ENCODE assay signal across 10 cellular contexts in the genomic region with DNA sequence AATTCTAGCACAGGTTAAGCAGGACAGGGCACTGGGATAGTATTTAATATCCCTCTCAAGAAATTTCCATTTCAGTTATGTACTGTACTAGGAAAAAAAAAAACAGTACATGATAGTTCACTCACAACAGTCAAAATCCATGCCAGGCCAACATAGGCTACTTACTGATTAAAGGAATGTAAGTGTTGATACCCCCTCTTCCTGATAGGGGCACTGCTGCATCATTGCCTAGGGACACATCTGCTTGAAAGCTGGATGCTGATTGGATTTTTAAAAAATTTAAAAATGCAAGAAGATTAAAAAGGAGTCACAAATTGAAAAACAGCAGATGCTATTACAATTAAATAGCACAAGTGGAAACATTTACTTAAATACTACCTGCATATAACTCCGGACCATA. TPM values are rescaled to one million over a fixed set of nuclear protein-coding genes. Genes with fewer than 3 reads are reported as not detected.
DNase-seq lines count a peak whose midpoint lies in the region; ATAC-seq and TF ChIP-seq lines count a peak whose summit lies in the region.
"Had no signal": no experiment of that assay in that cellular context is flagged by ENCODE, and none has a peak within 500 bp of the region (broad histone marks: within the 10 kb centered on the region; RNA-seq: fewer than 3 reads in every experiment).

No MANE protein-coding gene starts in this region.

- DNase-seq in ACHN (peak; percentile 24), HCEC 1CT (peak; percentile 36), WTC11 (ENCODE audit: low spot score) (no peak), left ventricle myocardium superior (no peak), NOMO-1 treated with DMSO at 0.1 percent for 48 hours (lab: John Stamatoyannopoulos, UW; ENCODE audit: unreplicated experiment) (no peak), KBM-7 (no peak)
- no peak for DNase-seq in activated naive CD8-positive, alpha-beta T cell treated with anti-CD3 and anti-CD28 coated beads, Interleukin-2, amount 50 U/mL, for 24 hours
- DNase-seq: NCI-H345; stimulated activated naive CD4-positive, alpha-beta T cell had no signal

- H3K9me3 Mint-ChIP-seq in WTC11: no peaks in the 10 kb centered on the region
- no peaks in the 10 kb centered on the region for H3K9me3 Mint-ChIP-seq in activated naive CD8-positive, alpha-beta T cell treated with anti-CD3 and anti-CD28 coated beads, Interleukin-2, amount 50 U/mL, for 24 hours

- POLR2A ChIA-PET in WTC11 (lab: Charles Lee): no interaction called here

- intact Hi-C loops in left ventricle myocardium superior (cut with micrococcal nuclease): no loop called here

- CTCF ChIA-PET in WTC11 (lab: Charles Lee): interaction anchor here (0.6 to 1.0 kb wide), 4 partner anchors 70 to 363 kb away, joined by 3 to 5 read pairs (median 4); no protein-coding TSS in a partner anchor

- in situ Hi-C loops in ACHN (cut with HindIII; ENCODE audit: low pct_ligation_motif_present, low pct_unique_long_range_greater_than_20kb, low sequenced_read_pairs) (no loop called here), KBM-7 (cut with MboI; ENCODE audit: low pct_unique_long_range_greater_than_20kb, low sequenced_read_pairs) (no loop called here)

- no peak overlapping the region for H3K27ac Mint-ChIP-seq in WTC11
- no peak overlapping the region for H3K27ac Mint-ChIP-seq in activated naive CD8-positive, alpha-beta T cell treated with anti-CD3 and anti-CD28 coated beads, Interleukin-2, amount 50 U/mL, for 24 hours

- 0 out of 2 replicates have a peak, but pooled peaks have one; percentile 17 for TF ChIP-seq CTCF in WTC11 (IDR thresholded peaks at IDR 0.05)

- no peaks in the 10 kb centered on the region for H3K4me1 Mint-ChIP-seq in WTC11
- H3K4me1 Mint-ChIP-seq in activated naive CD8-positive, alpha-beta T cell treated with anti-CD3 and anti-CD28 coated beads, Interleukin-2, amount 50 U/mL, for 24 hours: peaks cover 12% of the 10 kb centered on the region

- H3K4me3 Mint-ChIP-seq in WTC11: no peak overlapping the region
- no peak overlapping the region for H3K4me3 Mint-ChIP-seq in activated naive CD8-positive, alpha-beta T cell treated with anti-CD3 and anti-CD28 coated beads, Interleukin-2, amount 50 U/mL, for 24 hours

- no peaks in the 10 kb centered on the region for H3K27me3 Mint-ChIP-seq in WTC11 (ENCODE audit: low read depth)
- H3K27me3 Mint-ChIP-seq in activated naive CD8-positive, alpha-beta T cell treated with anti-CD3 and anti-CD28 coated beads, Interleukin-2, amount 50 U/mL, for 24 hours: peaks cover 5% of the 10 kb centered on the region

- H3K36me3 Mint-ChIP-seq in WTC11: peaks cover 25% of the 10 kb centered on the region
- no peaks in the 10 kb centered on the region for H3K36me3 Mint-ChIP-seq in activated naive CD8-positive, alpha-beta T cell treated with anti-CD3 and anti-CD28 coated beads, Interleukin-2, amount 50 U/mL, for 24 hours (ENCODE audit: low read depth)

- peak; percentile 67 for ATAC-seq in WTC11
- peak; percentile 66 for ATAC-seq in left ventricle myocardium superior
- ATAC-seq in GM21528 (IDR thresholded peaks at IDR 0.05; ENCODE audit: low FRiP score, unreplicated experiment): no peak
- no peak for ATAC-seq in activated naive CD8-positive, alpha-beta T cell treated with anti-CD3 and anti-CD28 coated beads, Interleukin-2, amount 50 U/mL, for 24 hours

TF ChIP-seq in WTC11, 78 proteins besides CTCF, POLR2A, EP300 and RAD21:
- TF ChIP-seq ZNF396 (CRISPR knock-in tag; IDR thresholded peaks at IDR 0.05; ENCODE audit: borderline replicate concordance): no peak
- TF ChIP-seq JAZF1 (CRISPR knock-in tag; IDR thresholded peaks at IDR 0.05): no peak
- no peak for TF ChIP-seq ESRRA (CRISPR knock-in tag; IDR thresholded peaks at IDR 0.05; ENCODE audit: borderline replicate concordance)
- TF ChIP-seq, protein P1, sequence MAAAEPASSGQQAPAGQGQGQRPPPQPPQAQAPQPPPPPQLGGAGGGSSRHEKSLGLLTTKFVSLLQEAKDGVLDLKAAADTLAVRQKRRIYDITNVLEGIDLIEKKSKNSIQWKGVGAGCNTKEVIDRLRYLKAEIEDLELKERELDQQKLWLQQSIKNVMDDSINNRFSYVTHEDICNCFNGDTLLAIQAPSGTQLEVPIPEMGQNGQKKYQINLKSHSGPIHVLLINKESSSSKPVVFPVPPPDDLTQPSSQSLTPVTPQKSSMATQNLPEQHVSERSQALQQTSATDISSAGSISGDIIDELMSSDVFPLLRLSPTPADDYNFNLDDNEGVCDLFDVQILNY (CRISPR knock-in tag; IDR thresholded peaks at IDR 0.05): no peak
- TF ChIP-seq JUN (CRISPR knock-in tag; IDR thresholded peaks at IDR 0.05): no peak

RNA-seq across cellular contexts. Expression of a gene that starts 43.4 kb away (rescaled TPM):
- total RNA-seq in WTC11 (2021) (not detected in 3 replicates), left ventricle myocardium superior (not detected)

Comparison
In these comparisons a context has a peak if more than half of its experiments do, and no peak if none do; other contexts are left out.
1. DNase-seq: peak in ACHN (single experiment) and HCEC 1CT (single experiment); none in WTC11 (single experiment), left ventricle myocardium superior (single experiment), activated naive CD8-positive, alpha-beta T cell treated with anti-CD3 and anti-CD28 coated beads, Interleukin-2, amount 50 U/mL, for 24 hours (single experiment), NOMO-1 treated with DMSO at 0.1 percent for 48 hours (single experiment) and KBM-7 (single experiment).
2. ATAC-seq: peak in WTC11 (single experiment) and left ventricle myocardium superior (single experiment); none in GM21528 (single experiment) and activated naive CD8-positive, alpha-beta T cell treated with anti-CD3 and anti-CD28 coated beads, Interleukin-2, amount 50 U/mL, for 24 hours (single experiment).